In the genomic region with DNA sequence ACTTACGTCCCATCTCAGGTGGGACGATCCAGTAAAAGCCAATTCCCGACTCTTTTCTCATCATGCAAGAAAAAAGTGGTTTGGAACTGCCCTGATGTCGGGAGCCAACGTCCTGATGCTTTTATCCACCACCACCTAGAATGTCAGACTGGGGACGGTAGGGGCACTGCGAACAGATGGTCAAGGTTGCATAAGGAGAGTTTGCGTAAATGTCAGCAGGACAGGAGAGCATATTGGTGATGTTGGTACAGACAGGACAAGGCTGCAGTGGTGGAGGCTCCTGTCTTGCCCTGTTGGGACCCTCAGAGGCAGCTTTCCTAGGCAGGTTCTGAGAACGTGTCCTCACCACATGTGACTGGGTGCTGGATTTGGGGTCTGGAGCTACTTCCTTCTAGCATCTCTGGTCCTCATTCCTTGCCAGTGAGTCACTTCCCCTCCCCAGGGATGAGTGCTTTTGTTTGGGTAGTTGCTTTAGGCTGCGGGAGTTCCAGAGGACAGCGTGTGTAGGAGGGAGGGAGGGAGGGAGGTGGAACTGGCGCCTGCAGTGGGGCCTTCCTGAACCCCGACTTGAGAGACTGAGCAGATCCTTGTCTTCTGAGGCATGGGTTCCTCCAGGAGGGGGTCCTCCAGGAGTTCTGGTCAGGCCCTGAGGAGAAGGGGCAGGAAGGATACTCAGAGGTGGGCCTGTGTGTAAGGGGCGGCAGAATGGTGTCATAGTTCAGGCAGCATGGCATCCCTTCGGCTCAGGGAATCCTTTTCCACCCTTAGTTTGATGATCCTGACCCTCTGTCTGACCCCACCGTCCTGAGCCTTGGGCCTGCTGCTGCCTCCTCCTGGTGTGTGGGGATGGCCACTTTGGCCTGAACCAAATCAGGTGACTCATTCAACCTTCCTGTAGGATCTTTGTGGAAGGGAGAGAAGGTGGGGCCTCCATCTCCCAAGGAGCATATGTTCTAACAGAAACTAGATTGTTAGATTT, we compare ENCODE assay signal across 2 cellular contexts.
TF ChIP-seq lines count a peak whose summit lies in the region.

No MANE protein-coding gene starts in this region.

TF ChIP-seq in liver, 16 proteins besides CTCF, POLR2A, EP300 and RAD21:
- TF ChIP-seq EGR1 (IDR thresholded peaks at IDR 0.05; ENCODE audit: low read depth in 2 of 2) (no peak), SP1 (IDR thresholded peaks at IDR 0.05) (no peak), FOXA1 (IDR thresholded peaks at IDR 0.05) (no peak), HNF4A (conservative IDR thresholded peaks at IDR 0.05) (no peak), HNF4G (IDR thresholded peaks at IDR 0.05) (no peak)
- TF ChIP-seq, protein P1, sequence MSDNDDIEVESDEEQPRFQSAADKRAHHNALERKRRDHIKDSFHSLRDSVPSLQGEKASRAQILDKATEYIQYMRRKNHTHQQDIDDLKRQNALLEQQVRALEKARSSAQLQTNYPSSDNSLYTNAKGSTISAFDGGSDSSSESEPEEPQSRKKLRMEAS (IDR thresholded peaks at IDR 0.05), result no peak
- TF ChIP-seq, protein P2, sequence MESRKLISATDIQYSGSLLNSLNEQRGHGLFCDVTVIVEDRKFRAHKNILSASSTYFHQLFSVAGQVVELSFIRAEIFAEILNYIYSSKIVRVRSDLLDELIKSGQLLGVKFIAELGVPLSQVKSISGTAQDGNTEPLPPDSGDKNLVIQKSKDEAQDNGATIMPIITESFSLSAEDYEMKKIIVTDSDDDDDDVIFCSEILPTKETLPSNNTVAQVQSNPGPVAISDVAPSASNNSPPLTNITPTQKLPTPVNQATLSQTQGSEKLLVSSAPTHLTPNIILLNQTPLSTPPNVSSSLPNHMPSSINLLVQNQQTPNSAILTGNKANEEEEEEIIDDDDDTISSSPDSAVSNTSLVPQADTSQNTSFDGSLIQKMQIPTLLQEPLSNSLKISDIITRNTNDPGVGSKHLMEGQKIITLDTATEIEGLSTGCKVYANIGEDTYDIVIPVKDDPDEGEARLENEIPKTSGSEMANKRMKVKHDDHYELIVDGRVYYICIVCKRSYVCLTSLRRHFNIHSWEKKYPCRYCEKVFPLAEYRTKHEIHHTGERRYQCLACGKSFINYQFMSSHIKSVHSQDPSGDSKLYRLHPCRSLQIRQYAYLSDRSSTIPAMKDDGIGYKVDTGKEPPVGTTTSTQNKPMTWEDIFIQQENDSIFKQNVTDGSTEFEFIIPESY (IDR thresholded peaks at IDR 0.05), result no peak
TF ChIP-seq in liver: peak in this region for 0.

TF ChIP-seq in HepG2, 621 proteins besides CTCF, POLR2A, EP300 and RAD21:
- TF ChIP-seq XRCC5 (optimal IDR thresholded peaks at IDR 0.05; ENCODE audit: low read length), result no peak
- TF ChIP-seq, protein P3, sequence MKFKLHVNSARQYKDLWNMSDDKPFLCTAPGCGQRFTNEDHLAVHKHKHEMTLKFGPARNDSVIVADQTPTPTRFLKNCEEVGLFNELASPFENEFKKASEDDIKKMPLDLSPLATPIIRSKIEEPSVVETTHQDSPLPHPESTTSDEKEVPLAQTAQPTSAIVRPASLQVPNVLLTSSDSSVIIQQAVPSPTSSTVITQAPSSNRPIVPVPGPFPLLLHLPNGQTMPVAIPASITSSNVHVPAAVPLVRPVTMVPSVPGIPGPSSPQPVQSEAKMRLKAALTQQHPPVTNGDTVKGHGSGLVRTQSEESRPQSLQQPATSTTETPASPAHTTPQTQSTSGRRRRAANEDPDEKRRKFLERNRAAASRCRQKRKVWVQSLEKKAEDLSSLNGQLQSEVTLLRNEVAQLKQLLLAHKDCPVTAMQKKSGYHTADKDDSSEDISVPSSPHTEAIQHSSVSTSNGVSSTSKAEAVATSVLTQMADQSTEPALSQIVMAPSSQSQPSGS (CRISPR knock-in tag; IDR thresholded peaks at IDR 0.05), result no peak
- TF ChIP-seq, protein P4, sequence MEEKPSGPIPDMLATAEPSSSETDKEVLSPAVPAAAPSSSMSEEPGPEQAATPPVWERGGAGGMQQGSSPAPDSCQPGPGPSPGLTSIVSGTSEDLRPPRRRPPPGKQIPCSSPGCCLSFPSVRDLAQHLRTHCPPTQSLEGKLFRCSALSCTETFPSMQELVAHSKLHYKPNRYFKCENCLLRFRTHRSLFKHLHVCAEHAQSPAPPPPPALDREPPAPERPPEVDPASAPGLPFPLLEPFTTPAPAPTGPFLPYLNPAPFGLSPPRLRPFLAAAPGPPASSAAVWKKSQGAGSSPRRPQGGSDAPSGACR (CRISPR knock-in tag; IDR thresholded peaks at IDR 0.05), result no peak
- no peak for TF ChIP-seq JARID2 (CRISPR knock-in tag; IDR thresholded peaks at IDR 0.05; ENCODE audit: insufficient replicate concordance)
